ENCODE assay signal across 10 cellular contexts in genomic region chr1:108646265-108646660, GRCh38. TPM values are rescaled to one million over a fixed set of nuclear protein-coding genes. Genes with fewer than 3 reads are reported as not detected.
DNase-seq lines count a peak whose midpoint lies in the region; ATAC-seq and TF ChIP-seq lines count a peak whose summit lies in the region.
"Had no signal": no experiment of that assay in that cellular context is flagged by ENCODE, and none has a peak within 500 bp of the region (broad histone marks: within the 10 kb centered on the region; RNA-seq: fewer than 3 reads in every experiment).

No MANE protein-coding gene starts in this region.

- H3K27me3 ChIP-seq in ACC112 (ENCODE audit: insufficient read depth, low read length) (no peaks in the 10 kb centered on the region), duodenal mucosa (ENCODE audit: control insufficient read depth in 1 of 2, insufficient read depth in 2 of 2, low read length in 2 of 2) (no peaks in the 10 kb centered on the region), WERI-Rb-1 (ENCODE audit: insufficient read depth, low read depth, severe bottlenecking) (no peaks in the 10 kb centered on the region), foreskin keratinocyte (no peaks in the 10 kb centered on the region)

- no peak for TF ChIP-seq CTCF in OCI-LY7 (conservative IDR thresholded peaks at IDR 0.05; ENCODE audit: low read length)
- no peak for TF ChIP-seq CTCF in WERI-Rb-1 (IDR thresholded peaks at IDR 0.05; ENCODE audit: low read depth, low read length)
- no peak for TF ChIP-seq CTCF in foreskin keratinocyte (conservative IDR thresholded peaks at IDR 0.05)

- H3K4me3 Mint-ChIP-seq in naive thymus-derived CD8-positive, alpha-beta T cell = peak overlapping the region; percentile 74 to 85 (median 82)

- H3K36me3 Mint-ChIP-seq in naive thymus-derived CD8-positive, alpha-beta T cell = peaks cover 16 to 34% (median 32%) of the 10 kb centered on the region in 3 donors

- CTCF ChIA-PET in OCI-LY7 (lab: Charles Lee; ENCODE audit: unreplicated experiment) = no interaction called here

- no peaks in the 10 kb centered on the region for H3K9me2 ChIP-seq in OCI-LY7 (ENCODE audit: insufficient read depth, low read length)

- DNase-seq in NCI-H524 (lab: John Stamatoyannopoulos, UW) = peak; percentile 39 to 75
- DNase-seq in naive thymus-derived CD8-positive, alpha-beta T cell = no peak
- no peak for DNase-seq in putamen (ENCODE audit: low spot score)
- DNase-seq in OCI-LY7 (ENCODE audit: low spot score) = no peak
- no peak for DNase-seq in WERI-Rb-1
- no peak for DNase-seq in foreskin keratinocyte
- DNase-seq: NCI-H446 treated with DMSO at 0.1 percent for 48 hours had no signal

- H3K4me3 ChIP-seq in ACC112 (ENCODE audit: low read depth, low read length) = no peak overlapping the region
- H3K4me3 ChIP-seq in duodenal mucosa (ENCODE audit: low read depth in 1 of 2, low read length in 2 of 2) = peak overlapping the region in 1 of 2 donors; percentile 20
- no peak overlapping the region for H3K4me3 ChIP-seq in OCI-LY7 (ENCODE audit: low read depth, low read length, poor library complexity, severe bottlenecking)
- H3K4me3 ChIP-seq in WERI-Rb-1 (ENCODE audit: low read depth, low read length) = no peak overlapping the region

- peak overlapping the region; percentile 31; the same call in 1 of the 2 replicates for H3K27ac ChIP-seq in ACC112 (ENCODE audit: low read depth, low read length)
- peak overlapping the region; percentile 83 for H3K27ac ChIP-seq in duodenal mucosa (ENCODE audit: low read depth, low read length)
- H3K27ac ChIP-seq in OCI-LY7 (ENCODE audit: low read depth, low read length, poor library complexity, severe bottlenecking) = no peak overlapping the region
- H3K27ac ChIP-seq in WERI-Rb-1 = no peak overlapping the region
- no peak overlapping the region for H3K27ac ChIP-seq in foreskin keratinocyte
- H3K27ac ChIP-seq: KMS-11 had no signal

- H3K79me2 ChIP-seq in ACC112 (ENCODE audit: control insufficient read depth, insufficient read depth, low read length, unreplicated experiment) (no peaks in the 10 kb centered on the region), OCI-LY7 (ENCODE audit: insufficient read depth, low read depth, low read length) (no peaks in the 10 kb centered on the region)

- H3K9me3 ChIP-seq in duodenal mucosa (ENCODE audit: control insufficient read depth in 1 of 2, low read length in 2 of 2) (no peaks in the 10 kb centered on the region), OCI-LY7 (ENCODE audit: low read length) (no peaks in the 10 kb centered on the region), WERI-Rb-1 (ENCODE audit: severe bottlenecking) (no peaks in the 10 kb centered on the region)

- no peak for ATAC-seq in naive thymus-derived CD8-positive, alpha-beta T cell
- ATAC-seq in foreskin keratinocyte = no peak

- H3K9me3 Mint-ChIP-seq in naive thymus-derived CD8-positive, alpha-beta T cell = peaks cover 0 to 11% (median 3%) of the 10 kb centered on the region in 9 donors

- intact Hi-C loops in OCI-LY7 (cut with micrococcal nuclease; ENCODE audit: unreplicated experiment) = loop anchor here (10.0 kb wide), 1 partner anchor 441 kb away; the partner anchor contains the start of gene SLC25A24

- H2AFZ ChIP-seq in ACC112 (ENCODE audit: low read length, unreplicated experiment) = no peak overlapping the region
- H2AFZ ChIP-seq in OCI-LY7 (ENCODE audit: low read length) = no peak overlapping the region

- H3K27me3 Mint-ChIP-seq in naive thymus-derived CD8-positive, alpha-beta T cell = no peaks in the 10 kb centered on the region

- peak overlapping the region; percentile 27 to 52 for H3K9ac ChIP-seq in duodenal mucosa (ENCODE audit: low read depth in 1 of 2, low read length in 2 of 2)
- H3K9ac ChIP-seq: KMS-11 had no signal

- no peaks in the 10 kb centered on the region for H4K20me1 ChIP-seq in OCI-LY7 (ENCODE audit: insufficient read depth, low read length)

- H3K4me1 ChIP-seq in ACC112 (ENCODE audit: control insufficient read depth, insufficient read depth, low read length, unreplicated experiment) (peaks cover 10% of the 10 kb centered on the region), duodenal mucosa (ENCODE audit: control insufficient read depth in 1 of 2, insufficient read depth in 2 of 2, low read length in 2 of 2) (peaks cover 33 to 37% of the 10 kb centered on the region in 2 donors), OCI-LY7 (ENCODE audit: insufficient read depth, low read length, poor library complexity, severe bottlenecking) (no peaks in the 10 kb centered on the region), foreskin keratinocyte (no peaks in the 10 kb centered on the region)

- BruUV-seq in OCI-LY7 (replicated peaks; lab: Mats Ljungman, UMichigan) = no TSS peak

- peak overlapping the region; percentile 96 to 100 (median 99) for H3K27ac Mint-ChIP-seq in naive thymus-derived CD8-positive, alpha-beta T cell

- H3K4me2 ChIP-seq in OCI-LY7 (ENCODE audit: low read length) = no peak overlapping the region
- H3K4me2 ChIP-seq: KMS-11 had no signal

- POLR2A ChIA-PET in naive thymus-derived CD8-positive, alpha-beta T cell (lab: Charles Lee) = interaction anchor here (1.0 to 10.7 kb wide), 13 partner anchors 11 to 568 kb away, joined by 3 to 484 read pairs (median 6); partner anchors contain the start of genes EEIG2, HENMT1, PRPF38B and SARS1
- POLR2A ChIA-PET in OCI-LY7 (lab: Charles Lee) = interaction anchor here (0.6 to 0.9 kb wide), 2 partner anchors 10 to 86 kb away, joined by 3 read pairs; no protein-coding TSS in a partner anchor

- H3K4me1 Mint-ChIP-seq in naive thymus-derived CD8-positive, alpha-beta T cell = peaks cover 39 to 72% (median 66%) of the 10 kb centered on the region in 4 donors

- H3K36me3 ChIP-seq in ACC112 (ENCODE audit: insufficient read depth, low read length) (peaks cover 5% of the 10 kb centered on the region; the same call in 1 of the 2 replicates), duodenal mucosa (ENCODE audit: control insufficient read depth in 1 of 2, insufficient read depth in 2 of 2, low read length in 2 of 2) (no peaks in the 10 kb centered on the region), OCI-LY7 (ENCODE audit: insufficient read depth, low read length) (no peaks in the 10 kb centered on the region), WERI-Rb-1 (no peaks in the 10 kb centered on the region)

RNA-seq across cellular contexts. Expression of gene HENMT1, which starts 14.6 kb away (rescaled TPM):
- total RNA-seq in naive thymus-derived CD8-positive, alpha-beta T cell = 10 to 100 TPM; 24.8 to 27.6 TPM
- polyA plus RNA-seq in naive thymus-derived CD8-positive, alpha-beta T cell = 10 to 100 TPM; 38.1 to 53.8 (median 42.4) TPM
- total RNA-seq in OCI-LY7 (2014; rRNA removed; shearing (Covaris generic)) = not detected in 2 replicates
- total RNA-seq in OCI-LY7 (2022) (0.35 and 0.84 TPM in 2 replicates), foreskin keratinocyte (1.8 and 2.2 TPM in 2 replicates)
- 1.7 and 1.9 TPM in 2 replicates for polyA plus RNA-seq in foreskin keratinocyte

RNA-seq across cellular contexts. Expression of gene PRPF38B, which starts 45.8 kb away (rescaled TPM):
- 100 to 1,000 TPM; 146 TPM for total RNA-seq in naive thymus-derived CD8-positive, alpha-beta T cell
- polyA plus RNA-seq in naive thymus-derived CD8-positive, alpha-beta T cell = 10 to 100 TPM; 18.9 to 21.7 (median 19.1) TPM
- 37.7 and 47.4 TPM in 2 replicates for total RNA-seq in OCI-LY7 (2014; rRNA removed; shearing (Covaris generic))
- total RNA-seq in OCI-LY7 (2022) (72.0 and 73.8 TPM in 2 replicates), foreskin keratinocyte (27.0 and 33.4 TPM in 2 replicates)
- polyA plus RNA-seq in foreskin keratinocyte = 12.3 and 18.4 TPM in 2 replicates

Comparison
In these comparisons a context has a peak if more than half of its experiments do, and no peak if none do; other contexts are left out.
1. H3K27ac ChIP-seq: peak in ACC112 (single experiment) and duodenal mucosa (single experiment); none in OCI-LY7 (single experiment), WERI-Rb-1 (single experiment) and foreskin keratinocyte (single experiment).
2. DNase-seq: peak in NCI-H524 (2 of 2); none in naive thymus-derived CD8-positive, alpha-beta T cell (0 of 10), putamen (single experiment), OCI-LY7 (single experiment), WERI-Rb-1 (single experiment) and foreskin keratinocyte (0 of 2).